ENCODE assay signal across 19 cellular contexts in the genomic region with DNA sequence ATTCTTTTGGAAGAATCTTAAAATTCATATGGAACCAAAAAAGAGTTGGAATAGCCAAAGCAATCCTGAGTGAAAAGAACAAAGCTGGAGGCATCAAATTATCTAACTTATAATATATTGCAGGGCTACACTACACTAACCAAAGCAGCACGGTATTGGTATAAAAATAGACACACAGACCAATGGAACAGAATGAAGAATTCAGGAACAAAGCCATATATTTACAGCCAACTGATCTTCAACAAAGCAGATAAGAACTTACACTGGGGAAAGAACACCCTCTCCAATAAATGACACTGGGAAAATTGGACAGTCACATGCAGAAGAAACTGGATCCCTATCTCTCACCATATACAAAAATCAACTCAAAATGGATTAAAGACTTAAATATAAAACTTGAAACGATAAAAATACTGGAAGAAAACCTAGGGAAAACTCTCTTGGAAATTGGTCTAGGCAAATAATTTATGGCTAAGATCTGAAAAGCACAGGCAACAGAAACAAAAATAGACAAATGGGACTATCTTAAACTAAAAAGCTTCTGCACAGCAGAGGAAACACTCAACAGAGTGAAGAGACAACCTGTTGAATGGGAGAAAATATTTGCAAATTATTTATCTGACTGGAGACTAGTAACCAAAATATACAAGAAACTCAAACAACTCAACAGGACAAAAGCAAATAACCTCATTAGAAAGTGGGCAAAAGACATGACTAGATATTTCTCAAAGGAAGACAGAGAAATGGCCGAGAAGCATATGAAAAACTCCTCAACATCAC.
DNase-seq lines count a peak whose midpoint lies in the region; ATAC-seq and TF ChIP-seq lines count a peak whose summit lies in the region.
"Had no signal": no experiment of that assay in that cellular context is flagged by ENCODE, and none has a peak within 500 bp of the region (broad histone marks: within the 10 kb centered on the region; RNA-seq: fewer than 3 reads in every experiment).

No MANE protein-coding gene starts in this region.

- peaks cover 7% of the 10 kb centered on the region for H3K4me1 Mint-ChIP-seq in mesothelial cell of epicardium
- H3K4me1 Mint-ChIP-seq: CD14-positive monocyte; CD8-positive, alpha-beta memory T cell had no signal

- no peak overlapping the region for H3K4me3 Mint-ChIP-seq in mesothelial cell of epicardium
- H3K4me3 Mint-ChIP-seq: CD14-positive monocyte; CD4-positive, alpha-beta T cell; CD8-positive, alpha-beta memory T cell had no signal

- 59% methylated on average over 3 of the region's 3 CpGs for WGBS in right cardiac atrium

- DNase-seq in Right ventricle myocardium superior (no peak), cardiac septum (ENCODE audit: low spot score) (no peak), left cardiac atrium (no peak), right cardiac atrium (no peak), mesothelial cell of epicardium (ENCODE audit: low spot score in 2 of 2, unreplicated experiment in 2 of 2) (no peak), NCI-H526 (lab: John Stamatoyannopoulos, UW) (no peak)
- DNase-seq: 8988T; ACHN; AML-193; BE2C; CD4-positive, alpha-beta T cell; CD8-positive, alpha-beta memory T cell; DMS53; DND-41; GOT3 had no signal

- no peaks in the 10 kb centered on the region for H3K9me3 ChIP-seq in right cardiac atrium (ENCODE audit: control insufficient read depth, low read length)
- H3K9me3 ChIP-seq: A549, BE2C, HAP-1 had no signal

- no peak for TF ChIP-seq CTCF in mesothelial cell of epicardium (IDR thresholded peaks at IDR 0.05; ENCODE audit: unreplicated experiment)

- H3K4me3 ChIP-seq in right cardiac atrium (ENCODE audit: low read length) = no peak overlapping the region
- H3K4me3 ChIP-seq: A549; BLaER1 treated with 17β-estradiol and CSF1 and Interleukin-3, amounts not matched to agents 10 nM and 100 nM; HAP-1 had no signal

- H3K9me3 Mint-ChIP-seq in mesothelial cell of epicardium = peaks cover 12% of the 10 kb centered on the region

- peaks cover 5% of the 10 kb centered on the region for H3K4me1 ChIP-seq in right cardiac atrium (ENCODE audit: control insufficient read depth, insufficient read depth, low read length)
- H3K4me1 ChIP-seq: A549; BE2C; BLaER1 treated with 17β-estradiol and CSF1 and Interleukin-3, amounts not matched to agents 10 nM and 100 nM; HAP-1 had no signal

- intact Hi-C loops in Right ventricle myocardium superior (cut with DNase I) (no loop called here), cardiac septum (cut with DNase I) (no loop called here), left cardiac atrium (cut with DNase I) (no loop called here), right cardiac atrium (cut with DNase I) (no loop called here)

- peaks cover 29% of the 10 kb centered on the region for H3K36me3 Mint-ChIP-seq in mesothelial cell of epicardium

- no peaks in the 10 kb centered on the region for H3K27me3 ChIP-seq in right cardiac atrium (ENCODE audit: control insufficient read depth, insufficient read depth)
- H3K27me3 ChIP-seq: BE2C; BLaER1 treated with 17β-estradiol and CSF1 and Interleukin-3, amounts not matched to agents 10 nM and 100 nM had no signal

- H3K27ac Mint-ChIP-seq in mesothelial cell of epicardium = no peak overlapping the region
- H3K27ac Mint-ChIP-seq: CD14-positive monocyte; CD4-positive, alpha-beta T cell had no signal

- no peaks in the 10 kb centered on the region for H3K27me3 Mint-ChIP-seq in mesothelial cell of epicardium (ENCODE audit: low read depth)
- H3K27me3 Mint-ChIP-seq: CD4-positive, alpha-beta T cell; CD8-positive, alpha-beta memory T cell had no signal

- no peak overlapping the region for H3K27ac ChIP-seq in right cardiac atrium (ENCODE audit: low read length)
- H3K27ac ChIP-seq: A549; BLaER1 treated with 17β-estradiol and CSF1 and Interleukin-3, amounts not matched to agents 10 nM and 100 nM had no signal

- ATAC-seq in Right ventricle myocardium superior (ENCODE audit: poor library complexity) (peak; percentile 84), left cardiac atrium (peak; percentile 48 to 72), right cardiac atrium (peak; percentile 72 to 75)
- ATAC-seq: A549 had no signal
